8 cellular contexts compared by ENCODE assay signal in the genomic region with DNA sequence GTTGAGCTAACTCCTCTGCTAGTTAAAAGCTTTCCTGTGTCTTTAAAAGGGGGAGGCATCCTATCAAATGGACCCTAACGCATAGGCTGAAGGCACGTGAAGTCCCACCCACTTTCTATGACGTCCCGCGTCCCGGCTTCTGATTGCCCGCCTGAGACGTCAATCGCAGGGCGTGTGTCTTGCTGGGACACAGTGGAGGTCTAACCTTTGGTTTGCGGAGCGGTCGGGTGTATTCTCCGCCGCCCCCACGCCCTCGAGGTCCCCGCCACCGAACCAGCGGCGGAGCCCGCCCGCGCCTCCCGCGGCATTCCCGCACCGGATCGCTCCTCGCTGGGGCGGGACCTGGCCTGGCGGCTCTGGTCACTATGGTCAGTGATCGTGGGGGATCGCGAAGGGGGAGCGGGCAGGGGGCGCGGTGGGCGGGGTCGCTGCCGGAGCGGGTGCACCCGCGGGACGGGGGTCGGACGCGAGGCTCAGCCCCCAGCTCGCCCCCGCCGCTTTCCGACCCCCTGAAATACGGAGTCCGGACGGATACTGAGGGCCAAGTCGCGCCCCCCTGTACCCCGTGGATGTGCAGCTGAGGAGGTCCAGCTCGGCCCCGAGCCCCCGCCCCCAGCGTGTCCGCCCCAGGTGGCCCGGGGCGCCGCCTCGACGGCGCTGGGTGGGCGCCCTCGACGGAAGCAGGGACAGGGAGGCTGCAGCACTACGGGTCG. TPM values are rescaled to one million over a fixed set of nuclear protein-coding genes. Genes with fewer than 3 reads are reported as not detected.
A peak's percentile ranks its signal among the peaks of the same experiment; 100 is the strongest.
DNase-seq lines count a peak whose midpoint lies in the region; ATAC-seq, FAIRE-seq and TF ChIP-seq lines count a peak whose summit lies in the region.

A gene (plus strand): TSS at position 168 of the 713 bp plus-strand sequence. CDS start 198 bp downstream, at position 366.

- H3K4me2 ChIP-seq in H1 (ENCODE audit: insufficient read depth in 1 of 2, low read depth in 2 of 2, low read length in 2 of 2), result peak within 1 kb of the TSS; percentile 64 to 75

- no peak within 1 kb of the TSS for H2AFZ ChIP-seq in H1 (ENCODE audit: low read length)

- peak within 1 kb of the TSS; percentile 13 for H3K27ac ChIP-seq in CD4-positive, alpha-beta memory T cell (ENCODE audit: low read depth, low read length)
- H3K27ac ChIP-seq in H1 (ENCODE audit: low read depth, low read length), result no peak within 1 kb of the TSS

- CTCF ChIA-PET in CD4-positive, alpha-beta memory T cell (lab: Charles Lee; ENCODE audit: partially characterized antibody), result interaction anchor here (0.8 to 4.2 kb wide), 8 partner anchors 10 to 117 kb away, joined by 3 to 29 read pairs (median 3); no protein-coding TSS in a partner anchor
- CTCF ChIA-PET in H1 (lab: Charles Lee; ENCODE audit: partially characterized antibody), result interaction anchor here (0.7 to 3.9 kb wide), 8 partner anchors 9 to 110 kb away, joined by 3 to 23 read pairs (median 3); a partner anchor contains a TSS

- H3K36me3 Mint-ChIP-seq in CD4-positive, alpha-beta memory T cell, result no peaks in the 10 kb centered on the region
- H3K36me3 Mint-ChIP-seq in memory B cell, result no peaks in the 10 kb centered on the region

- no peaks in the 10 kb centered on the region for H3K79me2 ChIP-seq in H1 (ENCODE audit: control insufficient read depth in 1 of 2, insufficient read depth in 2 of 2, low read length in 2 of 2)

- H3K36me3 ChIP-seq in CD4-positive, alpha-beta memory T cell (ENCODE audit: insufficient read depth, low read length), result no peaks in the 10 kb centered on the region
- no peaks in the 10 kb centered on the region for H3K36me3 ChIP-seq in H1 (ENCODE audit: control insufficient read depth in 2 of 4, insufficient read depth in 4 of 4, low read length in 3 of 4)

- intact Hi-C loops in CD4-positive, alpha-beta memory T cell (cut with micrococcal nuclease), result loop anchor here (2.0 kb wide), 2 partner anchors 54 to 56 kb away; a partner anchor contains a TSS

- H3K27me3 Mint-ChIP-seq in CD4-positive, alpha-beta memory T cell, result no peaks in the 10 kb centered on the region
- H3K27me3 Mint-ChIP-seq in memory B cell, result peaks cover 14% of the 10 kb centered on the region

- H2AK5ac ChIP-seq in H1 (ENCODE audit: low read depth, low read length), result peak within 1 kb of the TSS; percentile 32; the same call in 1 of the 2 replicates

- H4K20me1 ChIP-seq in H1 (replicated peaks in 1 of 2; ENCODE audit: control insufficient read depth in 1 of 2, insufficient read depth in 2 of 2, low read length in 2 of 2), result no peaks in the 10 kb centered on the region

- H2BK12ac ChIP-seq in H1 (ENCODE audit: low read depth, low read length), result no peak within 1 kb of the TSS

- H3K14ac ChIP-seq in H1 (ENCODE audit: insufficient read length), result no peak within 1 kb of the TSS

- no peak within 1 kb of the TSS for H3K4ac ChIP-seq in H1 (replicated peaks; ENCODE audit: insufficient read length, low read depth, low read length)

- peak within 1 kb of the TSS in 1 of 2 donors; percentile 56 for H3K4me3 ChIP-seq in CD4-positive, alpha-beta memory T cell (ENCODE audit: low read length in 2 of 2)
- peak within 1 kb of the TSS; percentile 45 to 82 (median 56) for H3K4me3 ChIP-seq in H1 (ENCODE audit: extremely low read depth in 1 of 4, insufficient read depth in 2 of 4, low read depth in 3 of 4, low read length in 4 of 4)

- 3% methylated on average over 37 of the region's 74 CpGs; no CpG with 5 or more reads in 1 of the 2 experiments for WGBS in H1 (ENCODE audit: extremely low coverage in 1 of 2, insufficient coverage in 1 of 2, insufficient read length in 1 of 2, insufficient replicate concordance in 2 of 2, low coverage in 1 of 2, low lambda C conversion rate in 2 of 2, missing lambda C conversion rate in 1 of 2), 2 experiments

- H3K9me3 Mint-ChIP-seq in CD4-positive, alpha-beta memory T cell, result no peaks in the 10 kb centered on the region
- H3K9me3 Mint-ChIP-seq in memory B cell, result no peaks in the 10 kb centered on the region

- DNase-seq in CD4-positive, alpha-beta memory T cell, result peak; percentile 96 to 97 (median 97)
- DNase-seq in HS-5 (ENCODE audit: low read depth) (peak; percentile 91), NK-92 (lab: John Stamatoyannopoulos, UW; ENCODE audit: unreplicated experiment) (peak; percentile 72), H1 (ENCODE audit: low read depth in 1 of 2, low spot score in 2 of 2) (peak; percentile 98 to 99), memory B cell (ENCODE audit: low spot score in 2 of 2) (peak; percentile 90 to 96)
- DNase-seq in activated CD8-positive, alpha-beta memory T cell treated with anti-CD3 and anti-CD28 coated beads for 4 hours (ENCODE audit: low read depth in 2 of 2), result peak; percentile 89 to 90
- DNase-seq in stimulated activated CD4-positive, alpha-beta T cell treated with anti-CD3 and anti-CD28 coated beads, TNF-alpha, amount 100 ng/mL, for 48 hours (ENCODE audit: low read depth in 3 of 3), result peak; percentile 92 to 96 (median 93)

- no peak within 1 kb of the TSS for H3K23ac ChIP-seq in H1 (ENCODE audit: insufficient read length)

- H3K79me1 ChIP-seq in H1 (ENCODE audit: low read depth, low read length), result peaks cover 3% of the 10 kb centered on the region

- no peak within 1 kb of the TSS; a peak in 2 of 7 replicates for H3K9ac ChIP-seq in H1 (replicated peaks in 1 of 4; ENCODE audit: extremely low read depth in 1 of 4, low read depth in 3 of 4, low read length in 3 of 4)

- POLR2A ChIA-PET in CD4-positive, alpha-beta memory T cell (lab: Charles Lee; ENCODE audit: partially characterized antibody), result interaction anchor here (0.7 to 4.2 kb wide), 12 partner anchors 10 to 148 kb away, joined by 3 to 17 read pairs (median 6); a partner anchor contains a TSS
- POLR2A ChIA-PET in H1 (lab: Charles Lee; ENCODE audit: partially characterized antibody), result interaction anchor here (0.6 to 1.5 kb wide), 5 partner anchors 13 to 154 kb away, joined by 3 to 5 read pairs (median 3); a partner anchor contains a TSS

- H2BK120ac ChIP-seq in H1 (replicated peaks; ENCODE audit: low read depth, low read length), result no peak within 1 kb of the TSS

- no peak for TF ChIP-seq CTCF in H1 (IDR thresholded peaks at IDR 0.05; ENCODE audit: control extremely low read depth in 1 of 3, insufficient read depth in 1 of 3, low read depth in 1 of 3, low read length in 3 of 3)

- H4K91ac ChIP-seq in H1 (replicated peaks; ENCODE audit: insufficient read length, low read length), result no peak within 1 kb of the TSS

- no peak within 1 kb of the TSS for H3K56ac ChIP-seq in H1 (replicated peaks; ENCODE audit: insufficient read length, low read depth, low read length)

- peak; percentile 96 for FAIRE-seq in H1 (lab: Jason Lieb, UNC)

- peaks cover 30 to 55% (median 42%) of the 10 kb centered on the region in 4 donors for H3K4me1 Mint-ChIP-seq in CD4-positive, alpha-beta memory T cell
- H3K4me1 Mint-ChIP-seq in memory B cell, result peaks cover 9% of the 10 kb centered on the region

- peaks cover 5% of the 10 kb centered on the region; the same call in 1 of the 2 replicates for H3K23me2 ChIP-seq in H1 (ENCODE audit: low read depth, low read length)

- TF ChIP-seq RAD21 in H1 (IDR thresholded peaks at IDR 0.05 in 1 of 2, conservative IDR thresholded peaks at IDR 0.05 in 1 of 2; ENCODE audit: low read depth in 2 of 2, low read length in 2 of 2), result no peak

- no peak for TF ChIP-seq EP300 in H1 (IDR thresholded peaks at IDR 0.05; ENCODE audit: borderline replicate concordance in 1 of 2, low read depth in 2 of 2, low read length in 2 of 2)

- H3K27me3 ChIP-seq in CD4-positive, alpha-beta memory T cell (ENCODE audit: insufficient read depth, low read length), result no peaks in the 10 kb centered on the region
- peaks cover 0 to 3% (median 3%) of the 10 kb centered on the region in 4 experiments; a peak in 2 of 7 replicates for H3K27me3 ChIP-seq in H1 (replicated peaks in 1 of 4; ENCODE audit: control insufficient read depth in 3 of 4, extremely low read depth in 1 of 4, insufficient read depth in 3 of 4, low read length in 3 of 4)

- H3K9me3 ChIP-seq in CD4-positive, alpha-beta memory T cell (ENCODE audit: control insufficient read depth in 1 of 2, low read length in 2 of 2), result no peaks in the 10 kb centered on the region
- H3K9me3 ChIP-seq in H1 (ENCODE audit: insufficient read depth in 2 of 2, low read depth in 1 of 2, low read length in 1 of 2), result no peaks in the 10 kb centered on the region

- peak within 1 kb of the TSS in 6 of 7 donors; percentile 42 to 89 (median 74) for H3K27ac Mint-ChIP-seq in CD4-positive, alpha-beta memory T cell
- H3K27ac Mint-ChIP-seq in memory B cell, result peak within 1 kb of the TSS; percentile 26

- H3K4me3 Mint-ChIP-seq in CD4-positive, alpha-beta memory T cell, result peak within 1 kb of the TSS; percentile 81 to 88 (median 84)
- peak within 1 kb of the TSS; percentile 78 for H3K4me3 Mint-ChIP-seq in memory B cell

- peak; percentile 99 for ATAC-seq in GM21360 (IDR thresholded peaks at IDR 0.05; ENCODE audit: unreplicated experiment)
- peak; percentile 100 for ATAC-seq in memory B cell (ENCODE audit: low read depth)

- no peak for TF ChIP-seq POLR2A in H1 (IDR thresholded peaks at IDR 0.05; ENCODE audit: control extremely low read depth in 1 of 2, low read depth in 2 of 2, low read length in 2 of 2)

- H4K8ac ChIP-seq in H1 (ENCODE audit: extremely low read depth, insufficient read depth, low read length), result no peak within 1 kb of the TSS; the same call in 1 of the 2 replicates

- no peak within 1 kb of the TSS for H4K5ac ChIP-seq in H1 (ENCODE audit: insufficient read length, low read depth, low read length)

- H3K18ac ChIP-seq in H1 (ENCODE audit: extremely low read depth, low read length), result no peak within 1 kb of the TSS

- peaks cover 45% of the 10 kb centered on the region for H3K4me1 ChIP-seq in CD4-positive, alpha-beta memory T cell (ENCODE audit: insufficient read depth, low read length)
- peaks cover 0 to 22% (median 13%) of the 10 kb centered on the region in 4 experiments; a peak in 4 of 7 replicates for H3K4me1 ChIP-seq in H1 (replicated peaks in 1 of 4; ENCODE audit: control insufficient read depth in 3 of 4, insufficient read depth in 4 of 4, low read length in 3 of 4)

- no peak within 1 kb of the TSS for H2BK20ac ChIP-seq in H1 (ENCODE audit: low read length)

- H2BK5ac ChIP-seq in H1 (ENCODE audit: low read depth, low read length), result no peak within 1 kb of the TSS

- 0 out of 2 replicates have a peak within 1 kb of the TSS, but pooled peaks have one; percentile 81 for H2BK15ac ChIP-seq in H1 (ENCODE audit: low read length)

TF ChIP-seq in H1, 55 proteins besides CTCF, POLR2A, EP300 and RAD21 (continues in another document):
- TF ChIP-seq CHD1 (IDR thresholded peaks at IDR 0.05; ENCODE audit: low read depth, low read length), result no peak

RNA-seq across cellular contexts. Expression of the gene that starts here (rescaled TPM):
- under 1 TPM; 0.42 to 0.67 TPM for total RNA-seq in CD4-positive, alpha-beta memory T cell
- polyA plus RNA-seq in CD4-positive, alpha-beta memory T cell, result 1 to 10 TPM in 1 of 2 donors, under 1 TPM in 1; 0.19 to 1.1 TPM
- total RNA-seq in H1 (2021; fragmentation: NEBNext Ultra II Directional; extraction: Animal tissue kit (Norgen Biotek cat#: 25700)), result 4.1 and 4.2 TPM in 2 replicates
- polyA plus RNA-seq in H1 (2011; rRNA removed), result 2.2 and 2.6 TPM in 2 replicates
- polyA plus RNA-seq in H1 (2011; cell fraction: cytosol; rRNA removed), result 2.1 TPM
- polyA plus RNA-seq in H1 (2011; cell fraction: nucleus; rRNA removed), result 3.1 TPM
- polyA plus RNA-seq in H1 (2012, experiment 1 of 2), result 2.8 to 4.1 TPM (median 3.5 TPM) in 4 replicates
- polyA plus RNA-seq in H1 (2012, experiment 2 of 2), result 5.0 TPM
- polyA plus RNA-seq in H1 (2013, experiment 1 of 2), result 2.3 TPM
- 2.1 TPM for polyA plus RNA-seq in H1 (2013, experiment 2 of 2)
- 7.9 and 8.0 TPM in 2 replicates for polyA minus RNA-seq in H1 (2011; rRNA and poly(A)+ RNA removed)
- polyA minus RNA-seq in H1 (2011; cell fraction: cytosol; rRNA and poly(A)+ RNA removed), result 4.5 TPM
- polyA minus RNA-seq in H1 (2011; cell fraction: nucleus; rRNA and poly(A)+ RNA removed), result 5.9 TPM
